ENCODE assay signal across 8 cellular contexts in the genomic region with DNA sequence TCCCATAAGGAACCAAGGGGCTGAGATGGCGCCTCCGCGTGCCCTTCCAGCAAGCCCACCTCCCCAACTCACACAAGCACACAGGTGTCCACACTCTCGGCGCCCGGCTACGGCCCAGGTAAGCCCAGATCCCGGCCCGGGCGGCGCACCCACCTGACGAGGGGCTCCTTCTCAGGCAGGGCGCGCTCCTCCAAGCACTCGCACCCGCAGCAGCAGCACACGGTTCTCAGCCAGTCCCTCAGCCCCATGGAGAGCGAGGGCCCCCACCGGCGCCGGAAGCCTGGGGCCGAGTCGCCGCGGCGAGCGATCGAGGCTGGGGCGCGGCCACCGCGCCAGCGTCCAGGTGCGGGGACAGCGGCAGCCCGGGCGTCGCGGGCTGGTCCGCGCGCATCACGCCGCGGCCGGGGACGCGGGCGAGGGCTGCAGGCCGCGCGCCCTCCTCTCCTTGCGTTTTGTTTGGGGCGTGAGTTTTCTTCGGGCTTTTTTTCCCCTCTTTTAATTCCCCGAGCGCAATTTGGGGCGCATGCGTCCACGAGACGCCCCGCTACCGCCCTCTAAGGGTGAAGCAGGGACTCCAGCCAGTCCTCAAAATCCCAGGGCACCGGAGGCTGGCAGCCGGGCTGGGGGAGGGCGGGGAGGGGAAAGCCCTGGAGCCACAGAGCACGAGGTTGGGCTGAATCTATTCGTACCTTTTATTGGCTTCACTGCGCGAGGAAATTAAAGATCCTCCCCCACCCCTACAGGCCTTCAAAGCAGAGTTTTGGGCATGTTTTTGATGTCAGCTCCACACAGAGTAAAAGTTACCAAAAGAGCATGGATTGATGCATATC. TPM values are rescaled to one million over a fixed set of nuclear protein-coding genes. Genes with fewer than 3 reads are reported as not detected.
DNase-seq lines count a peak whose midpoint lies in the region; ATAC-seq and TF ChIP-seq lines count a peak whose summit lies in the region.

A gene with protein sequence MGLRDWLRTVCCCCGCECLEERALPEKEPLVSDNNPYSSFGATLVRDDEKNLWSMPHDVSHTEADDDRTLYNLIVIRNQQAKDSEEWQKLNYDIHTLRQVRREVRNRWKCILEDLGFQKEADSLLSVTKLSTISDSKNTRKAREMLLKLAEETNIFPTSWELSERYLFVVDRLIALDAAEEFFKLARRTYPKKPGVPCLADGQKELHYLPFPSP (minus strand): TSS at position 472 of the 830 bp plus-strand sequence. CDS start 224 bp downstream, at position 248.

- peak; percentile 94 for DNase-seq in NCI-H2171 (lab: John Stamatoyannopoulos, UW)
- DNase-seq in WERI-Rb-1, result peak; percentile 91
- peak; percentile 84 for DNase-seq in mammary epithelial cell
- DNase-seq in iPS-NIHi7 (ENCODE audit: extremely low spot score), result peak; percentile 96
- DNase-seq in smooth muscle cell of the brain vasculature (ENCODE audit: low read depth, low spot score), result peak; percentile 36

- intact Hi-C loops in mammary epithelial cell (cut with micrococcal nuclease), result loop anchor here (2.0 kb wide), 2 partner anchors 38 to 62 kb away; no protein-coding TSS in a partner anchor

- BruUV-seq in mammary epithelial cell (replicated peaks; lab: Mats Ljungman, UMichigan), result no TSS peak

- peak; percentile 24 for ATAC-seq in GM18861 (IDR thresholded peaks at IDR 0.05; ENCODE audit: unreplicated experiment)
- peak; percentile 44 for ATAC-seq in HG03066 (IDR thresholded peaks at IDR 0.05; ENCODE audit: low read depth, unreplicated experiment)

- dilution Hi-C loops in mammary epithelial cell (cut with HindIII; ENCODE audit: low sequenced_read_pairs), result no loop called here

- peak; percentile 69 for TF ChIP-seq CTCF in WERI-Rb-1 (IDR thresholded peaks at IDR 0.05; ENCODE audit: low read depth, low read length)
- peak; percentile 45 to 81 for TF ChIP-seq CTCF in mammary epithelial cell (conservative IDR thresholded peaks at IDR 0.05 in 1 of 2, IDR thresholded peaks at IDR 0.05 in 1 of 2; ENCODE audit: extremely low read depth in 1 of 2, insufficient read depth in 1 of 2, low read depth in 1 of 2, low read length in 2 of 2)

- H3K79me2 ChIP-seq in ACC112 (ENCODE audit: control insufficient read depth, insufficient read depth, low read length, unreplicated experiment), result no peaks in the 10 kb centered on the region
- H3K79me2 ChIP-seq in mammary epithelial cell (ENCODE audit: insufficient read depth, low read length), result peaks cover 45% of the 10 kb centered on the region

- peak within 1 kb of the TSS; percentile 95 for H3K4me3 ChIP-seq in ACC112 (ENCODE audit: low read depth, low read length)
- peak within 1 kb of the TSS; percentile 85 for H3K4me3 ChIP-seq in WERI-Rb-1 (ENCODE audit: low read depth, low read length)
- H3K4me3 ChIP-seq in mammary epithelial cell (replicated peaks in 1 of 3; ENCODE audit: insufficient read depth in 1 of 3, low read depth in 2 of 3, low read length in 3 of 3), result peak within 1 kb of the TSS; percentile 79 to 94 (median 88)

- H3K36me3 ChIP-seq in ACC112 (ENCODE audit: insufficient read depth, low read length) (no peaks in the 10 kb centered on the region), WERI-Rb-1 (peaks cover 6% of the 10 kb centered on the region; the same call in 1 of the 2 replicates), mammary epithelial cell (ENCODE audit: insufficient read depth, low read length) (no peaks in the 10 kb centered on the region)

- no peak within 1 kb of the TSS for H3K27ac ChIP-seq in ACC112 (ENCODE audit: low read depth, low read length)
- H3K27ac ChIP-seq in WERI-Rb-1, result peak within 1 kb of the TSS; percentile 84
- H3K27ac ChIP-seq in mammary epithelial cell (ENCODE audit: insufficient read depth, low read depth, low read length), result peak within 1 kb of the TSS; percentile 92

- no peaks in the 10 kb centered on the region for H4K20me1 ChIP-seq in mammary epithelial cell (ENCODE audit: insufficient read depth, low read length)

- peaks cover 5% of the 10 kb centered on the region for H3K4me1 ChIP-seq in ACC112 (ENCODE audit: control insufficient read depth, insufficient read depth, low read length, unreplicated experiment)
- H3K4me1 ChIP-seq in mammary epithelial cell (ENCODE audit: insufficient read depth, low read length), result peaks cover 12% of the 10 kb centered on the region

- peak within 1 kb of the TSS; percentile 93 for H3K9ac ChIP-seq in mammary epithelial cell (ENCODE audit: insufficient read depth, low read length)

- CTCF ChIA-PET in mammary epithelial cell (lab: Charles Lee; ENCODE audit: low non-redundant PET), result interaction anchor here (0.9 kb wide), 1 partner anchor 10 kb away, joined by 3 read pairs; no protein-coding TSS in a partner anchor

- in situ Hi-C loops in mammary epithelial cell (cut with MboI; ENCODE audit: low sequenced_read_pairs in 2 of 2), result no loop called here

- WGBS in mammary epithelial cell (ENCODE audit: low coverage, missing lambda C conversion rate), result 1% methylated on average over 20 of the region's 70 CpGs

- H2AFZ ChIP-seq in ACC112 (ENCODE audit: low read length, unreplicated experiment) (peak within 1 kb of the TSS; percentile 97), mammary epithelial cell (ENCODE audit: low read depth, low read length) (peak within 1 kb of the TSS; percentile 93)

- H3K9me3 ChIP-seq in WERI-Rb-1 (ENCODE audit: severe bottlenecking) (no peaks in the 10 kb centered on the region), mammary epithelial cell (replicated peaks; ENCODE audit: insufficient read depth, low read length) (no peaks in the 10 kb centered on the region)

- H3K27me3 ChIP-seq in ACC112 (ENCODE audit: insufficient read depth, low read length) (no peaks in the 10 kb centered on the region), WERI-Rb-1 (ENCODE audit: insufficient read depth, low read depth, severe bottlenecking) (no peaks in the 10 kb centered on the region), mammary epithelial cell (ENCODE audit: insufficient read depth, low read length) (no peaks in the 10 kb centered on the region)

- peak within 1 kb of the TSS; percentile 86 for H3K4me2 ChIP-seq in mammary epithelial cell (ENCODE audit: insufficient read depth, low read depth, low read length)

RNA-seq across cellular contexts. Expression of the gene that starts here (rescaled TPM):
- total RNA-seq in mammary epithelial cell, result 10 to 100 TPM; 20.7 to 29.5 TPM
- polyA plus RNA-seq in mammary epithelial cell, result 14.1 TPM
- 9.7 TPM for polyA minus RNA-seq in mammary epithelial cell

Comparison
In these comparisons a context has a peak if more than half of its experiments do, and no peak if none do; other contexts are left out.
1. DNase-seq: peak in every context shown above with its lines; median percentile 96 in iPS-NIHi7; 94 in NCI-H2171; 91 in WERI-Rb-1; 84 in mammary epithelial cell; 36 in smooth muscle cell of the brain vasculature.